ENCODE assay signal across 10 cellular contexts in the genomic region with DNA sequence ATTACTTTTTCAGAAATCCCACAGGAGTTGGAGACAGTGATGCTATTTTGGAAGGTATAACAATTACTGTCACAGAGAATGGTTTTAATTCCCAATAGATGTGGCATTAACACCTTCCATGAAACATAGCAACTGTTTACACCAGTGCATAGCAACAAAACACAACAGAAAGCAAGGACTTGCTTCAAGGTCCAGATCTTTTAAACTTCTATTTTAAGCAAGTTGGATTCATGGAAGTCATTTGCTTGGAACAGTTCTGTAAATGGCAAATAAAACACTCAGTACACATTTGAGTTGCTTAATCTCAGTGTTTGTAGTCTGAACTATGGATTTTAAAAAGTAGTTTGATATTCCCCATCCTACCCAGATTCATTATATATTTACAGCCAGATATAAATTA.
DNase-seq lines count a peak whose midpoint lies in the region; ATAC-seq and TF ChIP-seq lines count a peak whose summit lies in the region.
"Had no signal": no experiment of that assay in that cellular context is flagged by ENCODE, and none has a peak within 500 bp of the region (broad histone marks: within the 10 kb centered on the region; RNA-seq: fewer than 3 reads in every experiment).

No MANE protein-coding gene starts in this region.

- no peak for DNase-seq in Right ventricle myocardium superior
- no peak for DNase-seq in left ventricle myocardium inferior
- DNase-seq in left kidney (ENCODE audit: low read depth, low spot score): peak; percentile 3
- no peak for DNase-seq in GM10266 (ENCODE audit: extremely low spot score)
- DNase-seq: Caco-2, H9 had no signal

- intact Hi-C loops in Right ventricle myocardium superior (cut with DNase I) (no loop called here), left ventricle myocardium inferior (cut with micrococcal nuclease) (no loop called here)

- peak overlapping the region; percentile 80 for H3K27ac ChIP-seq in left ventricle myocardium inferior (replicated peaks)
- H3K27ac ChIP-seq: BLaER1 treated with 17β-estradiol and CSF1 and Interleukin-3, amounts not matched to agents 10 nM and 100 nM had no signal

- TF ChIP-seq CTCF in left ventricle myocardium inferior (IDR thresholded peaks at IDR 0.05; ENCODE audit: borderline replicate concordance) (no peak), GM10266 (IDR thresholded peaks at IDR 0.05; ENCODE audit: control insufficient read depth, insufficient read depth, low read depth, missing control alignments) (no peak)

- peaks cover 13% of the 10 kb centered on the region for H3K9me3 ChIP-seq in left ventricle myocardium inferior (replicated peaks)
- H3K9me3 ChIP-seq: Caco-2 had no signal

- ATAC-seq in Right ventricle myocardium superior (ENCODE audit: poor library complexity) (peak; percentile 94), HG02884 (IDR thresholded peaks at IDR 0.05; ENCODE audit: unreplicated experiment) (no peak), GM21786 (IDR thresholded peaks at IDR 0.05; ENCODE audit: unreplicated experiment) (no peak)
- ATAC-seq: HepG2 had no signal

- peaks cover 15% of the 10 kb centered on the region for H3K4me1 ChIP-seq in left ventricle myocardium inferior
- H3K4me1 ChIP-seq: Caco-2 had no signal

- no peak overlapping the region for H3K4me3 ChIP-seq in left ventricle myocardium inferior
- H3K4me3 ChIP-seq: BLaER1 treated with 17β-estradiol and CSF1 and Interleukin-3, amounts not matched to agents 10 nM and 100 nM had no signal

- no peaks in the 10 kb centered on the region for H3K36me3 ChIP-seq in left ventricle myocardium inferior
- H3K36me3 ChIP-seq: BLaER1 treated with 17β-estradiol and CSF1 and Interleukin-3, amounts not matched to agents 10 nM and 100 nM had no signal

- H3K27me3 ChIP-seq in left ventricle myocardium inferior (ENCODE audit: low read depth): no peaks in the 10 kb centered on the region
- H3K27me3 ChIP-seq: BLaER1 treated with 17β-estradiol and CSF1 and Interleukin-3, amounts not matched to agents 10 nM and 100 nM had no signal
